16 cellular contexts compared by ENCODE assay signal in the genomic region with DNA sequence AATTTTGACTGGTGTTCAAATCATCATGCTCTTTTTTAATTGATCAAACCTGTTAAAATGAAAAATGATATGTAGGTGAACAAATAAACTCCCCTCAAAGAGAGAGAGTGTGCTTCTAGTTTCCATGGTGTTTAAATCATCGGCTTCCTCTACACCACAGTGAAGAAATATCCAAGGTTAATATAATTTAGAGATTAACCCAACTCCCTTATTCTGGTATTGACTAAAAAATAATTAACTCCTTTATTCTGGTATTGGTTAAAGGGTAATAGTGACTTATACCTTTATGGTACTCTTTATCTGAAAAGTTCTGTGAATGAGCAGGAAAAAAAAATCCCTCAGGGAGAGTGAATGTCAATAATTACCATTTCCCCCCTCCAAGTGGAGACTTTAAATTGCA.
DNase-seq lines count a peak whose midpoint lies in the region; ATAC-seq and TF ChIP-seq lines count a peak whose summit lies in the region.
"Had no signal": no experiment of that assay in that cellular context is flagged by ENCODE, and none has a peak within 500 bp of the region (broad histone marks: within the 10 kb centered on the region; RNA-seq: fewer than 3 reads in every experiment).

No MANE protein-coding gene starts in this region.

- H3K9me3 Mint-ChIP-seq in nephron: no peaks in the 10 kb centered on the region
- H3K9me3 Mint-ChIP-seq: CD14-positive monocyte had no signal

- 0 out of 2 replicates have a peak overlapping the region, but pooled peaks have one; percentile 54 for H3K4me2 ChIP-seq in HCT116 (ENCODE audit: low read length)

- no peaks in the 10 kb centered on the region for H3K36me3 ChIP-seq in ACC112 (ENCODE audit: insufficient read depth, low read length)
- H3K36me3 ChIP-seq in HCT116 (ENCODE audit: control insufficient read depth in 1 of 2, insufficient read depth in 2 of 2, low read length in 2 of 2): no peaks in the 10 kb centered on the region
- no peaks in the 10 kb centered on the region for H3K36me3 ChIP-seq in brain microvascular endothelial cell (replicated peaks)
- H3K36me3 ChIP-seq: HAP-1 had no signal

- no peaks in the 10 kb centered on the region for H3K9me2 ChIP-seq in HCT116 (ENCODE audit: insufficient read depth)

- ATAC-seq in HCT116 (no peak), GM21529 (IDR thresholded peaks at IDR 0.05; ENCODE audit: unreplicated experiment) (no peak)

- H3K4me1 ChIP-seq in ACC112 (ENCODE audit: control insufficient read depth, insufficient read depth, low read length, unreplicated experiment) (peaks cover 54% of the 10 kb centered on the region), HCT116 (ENCODE audit: control insufficient read depth in 1 of 2, insufficient read depth in 2 of 2, low read length in 2 of 2) (peaks cover 30 to 61% of the 10 kb centered on the region in 2 experiments)

- H3K36me3 Mint-ChIP-seq in nephron (ENCODE audit: low read depth): peaks cover 17% of the 10 kb centered on the region
- H3K36me3 Mint-ChIP-seq: CD14-positive monocyte had no signal

- in situ Hi-C loops in brain microvascular endothelial cell (cut with HindIII; ENCODE audit: low pct_ligation_motif_present, low sequenced_read_pairs): no loop called here

- no peak overlapping the region for H2AFZ ChIP-seq in ACC112 (ENCODE audit: low read length, unreplicated experiment)
- H2AFZ ChIP-seq in HCT116 (ENCODE audit: low read depth, low read length, poor library complexity, severe bottlenecking): no peak overlapping the region

- no peaks in the 10 kb centered on the region for H3K27me3 ChIP-seq in ACC112 (ENCODE audit: insufficient read depth, low read length)
- no peaks in the 10 kb centered on the region for H3K27me3 ChIP-seq in HCT116 (ENCODE audit: insufficient read depth, low read length)
- no peaks in the 10 kb centered on the region for H3K27me3 ChIP-seq in brain microvascular endothelial cell (replicated peaks)
- H3K27me3 ChIP-seq: SJCRH30 had no signal

- H3K9me3 ChIP-seq in HCT116 (ENCODE audit: control insufficient read depth in 1 of 2, insufficient read depth in 1 of 2, low read depth in 1 of 2, low read length in 2 of 2): no peaks in the 10 kb centered on the region
- H3K9me3 ChIP-seq: HAP-1, SJCRH30 had no signal

- H3K27me3 Mint-ChIP-seq in nephron (ENCODE audit: low read depth): no peaks in the 10 kb centered on the region

- no peak for DNase-seq in HCT116 (ENCODE audit: low read depth, low spot score)
- DNase-seq in brain microvascular endothelial cell: no peak
- DNase-seq in activated naive CD4-positive, alpha-beta T cell (lab: John Stamatoyannopoulos, UW): no peak
- no peak for DNase-seq in NCI-H2081 (lab: John Stamatoyannopoulos, UW)
- DNase-seq: DMS153, NCI-H187, NCI-H446, NCI-H69, SJCRH30 had no signal

- peak overlapping the region; percentile 82 for H3K27ac ChIP-seq in ACC112 (ENCODE audit: low read depth, low read length)
- H3K27ac ChIP-seq in HCT116 (ENCODE audit: low read depth, low read length): no peak overlapping the region
- H3K27ac ChIP-seq in brain microvascular endothelial cell: peak overlapping the region; percentile 3
- H3K27ac ChIP-seq: HL-60, RWPE1, SJCRH30 had no signal

- H3K79me2 ChIP-seq in ACC112 (ENCODE audit: control insufficient read depth, insufficient read depth, low read length, unreplicated experiment): peaks cover 32% of the 10 kb centered on the region
- H3K79me2 ChIP-seq in HCT116 (ENCODE audit: insufficient read depth, low read length): peaks cover 9% of the 10 kb centered on the region

- H3K27ac Mint-ChIP-seq in nephron: peak overlapping the region; percentile 83 to 92 (median 90)
- H3K27ac Mint-ChIP-seq: CD14-positive monocyte had no signal

- TF ChIP-seq CTCF in HCT116 (IDR thresholded peaks at IDR 0.05 in 2 of 3, conservative IDR thresholded peaks at IDR 0.05 in 1 of 3; ENCODE audit: borderline replicate concordance in 1 of 3, insufficient read depth in 1 of 3, low read depth in 2 of 3, low read length in 2 of 3) (no peak), brain microvascular endothelial cell (IDR thresholded peaks at IDR 0.05; ENCODE audit: low read depth, low read length, missing control alignments) (no peak), nephron (IDR thresholded peaks at IDR 0.05; ENCODE audit: unreplicated experiment in 3 of 3) (no peak)

- H3K4me1 Mint-ChIP-seq in nephron: peaks cover 39% of the 10 kb centered on the region

- H3K9ac ChIP-seq in HCT116 (ENCODE audit: low read length): no peak overlapping the region

- intact Hi-C loops in HCT116 (cut with micrococcal nuclease): no loop called here

- peak overlapping the region in 1 of 3 experiments; percentile 31 for H3K4me3 Mint-ChIP-seq in nephron
- H3K4me3 Mint-ChIP-seq: CD14-positive monocyte had no signal

- CTCF ChIA-PET in HCT116 (lab: Charles Lee): no interaction called here

- no peaks in the 10 kb centered on the region for H4K20me1 ChIP-seq in HCT116 (ENCODE audit: insufficient read depth)

- POLR2A ChIA-PET in HCT116 (lab: Charles Lee): no interaction called here

- TF ChIP-seq RAD21 in HCT116 (IDR thresholded peaks at IDR 0.05; ENCODE audit: low read depth): no peak

- H3K4me3 ChIP-seq in ACC112 (ENCODE audit: low read depth, low read length): no peak overlapping the region
- H3K4me3 ChIP-seq in HCT116 (replicated peaks in 1 of 2; ENCODE audit: low read depth in 1 of 2, low read length in 2 of 2): no peak overlapping the region
- no peak overlapping the region for H3K4me3 ChIP-seq in brain microvascular endothelial cell (ENCODE audit: low read depth, low read length)
- H3K4me3 ChIP-seq: HAP-1, SJCRH30 had no signal

- RAD21 ChIA-PET in HCT116 (lab: Charles Lee; ENCODE audit: low non-redundant PET in 1 of 2, low total read pairs in 2 of 2, uncharacterized antibody in 2 of 2, unreplicated experiment in 2 of 2): no interaction called here

- BruUV-seq in HCT116 (replicated peaks; lab: Mats Ljungman, UMichigan): no TSS peak

- no peak for TF ChIP-seq POLR2A in HCT116 (IDR thresholded peaks at IDR 0.05; ENCODE audit: borderline replicate concordance, extremely low read depth, insufficient read depth, insufficient read length)

TF ChIP-seq in HCT116, 20 proteins besides CTCF, POLR2A, EP300 and RAD21:
- TF ChIP-seq EZH2 (IDR thresholded peaks at IDR 0.05) (no peak), FOSL1 (IDR thresholded peaks at IDR 0.05; ENCODE audit: low read depth) (no peak), ELF1 (IDR thresholded peaks at IDR 0.05; ENCODE audit: borderline replicate concordance, low read depth) (no peak), POLR2AphosphoS5 (IDR thresholded peaks at IDR 0.05; ENCODE audit: low read depth, low read length) (no peak), EGR1 (IDR thresholded peaks at IDR 0.05; ENCODE audit: low read depth) (no peak), ZNF274 (IDR thresholded peaks at IDR 0.05; ENCODE audit: low read depth, low read length) (no peak), SIN3A (IDR thresholded peaks at IDR 0.05; ENCODE audit: low read depth) (no peak), JUND (IDR thresholded peaks at IDR 0.05) (no peak), ZFX (IDR thresholded peaks at IDR 0.05) (no peak), SRF (IDR thresholded peaks at IDR 0.05; ENCODE audit: low read depth) (no peak)
